25 cellular contexts compared by ENCODE assay signal in genomic region chr17:7850118-7850504, GRCh38. TPM values are rescaled to one million over a fixed set of nuclear protein-coding genes. Genes with fewer than 3 reads are reported as not detected.
DNase-seq lines count a peak whose midpoint lies in the region; ATAC-seq and TF ChIP-seq lines count a peak whose summit lies in the region.
"Had no signal": no experiment of that assay in that cellular context is flagged by ENCODE, and none has a peak within 500 bp of the region (broad histone marks: within the 10 kb centered on the region; RNA-seq: fewer than 3 reads in every experiment).

No MANE protein-coding gene starts in this region.

- H3K79me2 ChIP-seq in Karpas-422 (ENCODE audit: low read length) = peaks cover 17% of the 10 kb centered on the region

- no peaks in the 10 kb centered on the region for H3K9me3 Mint-ChIP-seq in natural killer cell
- H3K9me3 Mint-ChIP-seq in natural killer cell treated with Interleukin-12 subunit alpha and Interleukin-12 subunit beta and Interleukin-15 and Interleukin-18, amount 100 ng/mL, for 72 hours = no peaks in the 10 kb centered on the region
- no peaks in the 10 kb centered on the region for H3K9me3 Mint-ChIP-seq in activated naive CD8-positive, alpha-beta T cell treated with anti-CD3 and anti-CD28 coated beads, Interleukin-2, amount 50 U/mL, for 24 hours
- H3K9me3 Mint-ChIP-seq: activated naive CD4-positive, alpha-beta T cell treated with anti-CD3 and anti-CD28 coated beads, Interleukin-2, amount 10 ng/mL, durations not matched to agents 7 days and 5 days; mesothelial cell of epicardium; nephron progenitor cell; T-helper 1 cell treated with Interleukin-12 subunit alpha and Interleukin-12 subunit beta and Interleukin-4 antibody, amounts not matched to agents 30 μg/mL and 1 μg/mL, for 36 hours had no signal

- peaks cover 17% of the 10 kb centered on the region; the same call in 1 of the 2 replicates for H3K36me3 ChIP-seq in Karpas-422 (ENCODE audit: insufficient read depth, low read length)
- H3K36me3 ChIP-seq in stomach smooth muscle (ENCODE audit: control insufficient read depth in 2 of 2, insufficient read depth in 2 of 2, low read length in 2 of 2) = peaks cover 37 to 52% of the 10 kb centered on the region in 2 donors

- H2AFZ ChIP-seq in Karpas-422 (ENCODE audit: low read length) = no peak overlapping the region

- H3K27ac ChIP-seq in Karpas-422 (ENCODE audit: low read length) = no peak overlapping the region
- H3K27ac ChIP-seq in stomach smooth muscle (ENCODE audit: low read length) = peak overlapping the region; percentile 6
- H3K27ac ChIP-seq: tibial nerve had no signal

- TF ChIP-seq CTCF in natural killer cell (IDR thresholded peaks at IDR 0.05) = no peak

- H3K4me3 ChIP-seq in Karpas-422 (ENCODE audit: low read length) (no peak overlapping the region), stomach smooth muscle (ENCODE audit: low read length in 2 of 2) (no peak overlapping the region)
- H3K4me3 ChIP-seq: dorsolateral prefrontal cortex, K562, tibial nerve had no signal

- H3K4me1 ChIP-seq in Karpas-422 (ENCODE audit: low read length) = peaks cover 40% of the 10 kb centered on the region
- H3K4me1 ChIP-seq in stomach smooth muscle (ENCODE audit: control insufficient read depth, insufficient read depth, low read length) = peaks cover 22% of the 10 kb centered on the region

- H3K9me3 ChIP-seq in Karpas-422 (ENCODE audit: low read length) (no peaks in the 10 kb centered on the region), stomach smooth muscle (ENCODE audit: control insufficient read depth in 2 of 2, low read length in 2 of 2) (no peaks in the 10 kb centered on the region)
- H3K9me3 ChIP-seq: tibial nerve had no signal

- H3K9me2 ChIP-seq in Karpas-422 (replicated peaks; ENCODE audit: insufficient read depth, low read length) = no peaks in the 10 kb centered on the region

- peaks cover 12 to 35% of the 10 kb centered on the region in 2 donors for H3K4me1 Mint-ChIP-seq in natural killer cell
- peaks cover 16 to 27% of the 10 kb centered on the region in 2 donors for H3K4me1 Mint-ChIP-seq in natural killer cell treated with Interleukin-12 subunit alpha and Interleukin-12 subunit beta and Interleukin-15 and Interleukin-18, amount 100 ng/mL, for 72 hours (ENCODE audit: low read depth in 2 of 2)
- H3K4me1 Mint-ChIP-seq in activated naive CD8-positive, alpha-beta T cell treated with anti-CD3 and anti-CD28 coated beads, Interleukin-2, amount 50 U/mL, for 24 hours = peaks cover 54% of the 10 kb centered on the region

- DNase-seq in natural killer cell (no peak), Karpas-422 (no peak), NCI-H187 (lab: John Stamatoyannopoulos, UW) (no peak), left colon (no peak), NCI-H1694 (lab: John Stamatoyannopoulos, UW) (no peak)
- DNase-seq in natural killer cell treated with Interleukin-12 subunit alpha and Interleukin-12 subunit beta and Interleukin-15 and Interleukin-18, amount 100 ng/mL, for 72 hours (ENCODE audit: low spot score) = no peak
- DNase-seq in activated naive CD8-positive, alpha-beta T cell treated with anti-CD3 and anti-CD28 coated beads, Interleukin-2, amount 50 U/mL, for 24 hours = no peak
- DNase-seq: activated CD4-positive, alpha-beta T cell treated with anti-CD3 and anti-CD28 coated beads for 48 hours; activated CD8-positive, alpha-beta memory T cell treated with anti-CD3 and anti-CD28 coated beads, Interleukin-2, amount 50 U/mL, for 48 hours; activated naive CD4-positive, alpha-beta T cell treated with anti-CD3 and anti-CD28 coated beads, Interleukin-2, amount 10 ng/mL, durations not matched to agents 7 days and 5 days; cerebellar nuclear complex; dorsolateral prefrontal cortex; left ventricle myocardium superior; NCI-H1436; NCI-H510A; nephron progenitor cell; stimulated activated CD4-positive, alpha-beta T cell treated with anti-CD3 and anti-CD28 coated beads, Interleukin-4, amount 100 ng/mL, for 4 hours; stimulated activated naive CD8-positive, alpha-beta T cell treated with anti-CD3 and anti-CD28 coated beads, Interleukin-15, Interleukin-2, amounts not matched to agents 100 U/mL and 50 U/mL, for 24 hours had no signal

- peak overlapping the region; percentile 63 to 65 for H3K27ac Mint-ChIP-seq in natural killer cell
- H3K27ac Mint-ChIP-seq in natural killer cell treated with Interleukin-12 subunit alpha and Interleukin-12 subunit beta and Interleukin-15 and Interleukin-18, amount 100 ng/mL, for 72 hours = no peak overlapping the region
- H3K27ac Mint-ChIP-seq in activated naive CD8-positive, alpha-beta T cell treated with anti-CD3 and anti-CD28 coated beads, Interleukin-2, amount 50 U/mL, for 24 hours = peak overlapping the region; percentile 46
- H3K27ac Mint-ChIP-seq: mesothelial cell of epicardium; nephron progenitor cell; T-helper 1 cell treated with Interleukin-12 subunit alpha and Interleukin-12 subunit beta and Interleukin-4 antibody, amounts not matched to agents 30 μg/mL and 1 μg/mL, for 36 hours had no signal

- H3K36me3 Mint-ChIP-seq in natural killer cell = no peaks in the 10 kb centered on the region
- no peaks in the 10 kb centered on the region for H3K36me3 Mint-ChIP-seq in natural killer cell treated with Interleukin-12 subunit alpha and Interleukin-12 subunit beta and Interleukin-15 and Interleukin-18, amount 100 ng/mL, for 72 hours
- peaks cover 48% of the 10 kb centered on the region for H3K36me3 Mint-ChIP-seq in activated naive CD8-positive, alpha-beta T cell treated with anti-CD3 and anti-CD28 coated beads, Interleukin-2, amount 50 U/mL, for 24 hours (ENCODE audit: low read depth)

- peaks cover 6% of the 10 kb centered on the region; the same call in 1 of the 2 replicates for H4K20me1 ChIP-seq in Karpas-422 (ENCODE audit: insufficient read depth, low read depth, low read length)

- ATAC-seq in natural killer cell (no peak), left colon (no peak)
- ATAC-seq in natural killer cell treated with Interleukin-12 subunit alpha and Interleukin-12 subunit beta and Interleukin-15 and Interleukin-18, amount 100 ng/mL, for 72 hours = no peak
- ATAC-seq in activated naive CD8-positive, alpha-beta T cell treated with anti-CD3 and anti-CD28 coated beads, Interleukin-2, amount 50 U/mL, for 24 hours = no peak
- ATAC-seq: K562; left ventricle myocardium superior; right cardiac atrium; stimulated activated naive CD8-positive, alpha-beta T cell treated with anti-CD3 and anti-CD28 coated beads, Interleukin-15, Interleukin-2, amounts not matched to agents 100 U/mL and 50 U/mL, for 24 hours had no signal

- peak overlapping the region; percentile 49 for H3K4me3 Mint-ChIP-seq in natural killer cell
- no peak overlapping the region for H3K4me3 Mint-ChIP-seq in natural killer cell treated with Interleukin-12 subunit alpha and Interleukin-12 subunit beta and Interleukin-15 and Interleukin-18, amount 100 ng/mL, for 72 hours
- H3K4me3 Mint-ChIP-seq in activated naive CD8-positive, alpha-beta T cell treated with anti-CD3 and anti-CD28 coated beads, Interleukin-2, amount 50 U/mL, for 24 hours = peak overlapping the region; percentile 43
- H3K4me3 Mint-ChIP-seq: mesothelial cell of epicardium, nephron progenitor cell had no signal

- H3K4me2 ChIP-seq in Karpas-422 (ENCODE audit: low read depth, low read length, poor library complexity, severe bottlenecking) = peak overlapping the region; percentile 81

- intact Hi-C loops in natural killer cell (cut with micrococcal nuclease) (loop anchor here (10.0 kb wide), 1 partner anchor 105 kb away; no protein-coding TSS in a partner anchor), left colon (cut with DNase I, micrococcal nuclease) (loop anchor here in 1 of 2 donors (5.0 kb wide), 1 partner anchor 108 kb away; no protein-coding TSS in a partner anchor)

- no peaks in the 10 kb centered on the region for H3K27me3 Mint-ChIP-seq in natural killer cell (ENCODE audit: low read depth in 2 of 2)
- no peaks in the 10 kb centered on the region for H3K27me3 Mint-ChIP-seq in natural killer cell treated with Interleukin-12 subunit alpha and Interleukin-12 subunit beta and Interleukin-15 and Interleukin-18, amount 100 ng/mL, for 72 hours
- H3K27me3 Mint-ChIP-seq in activated naive CD8-positive, alpha-beta T cell treated with anti-CD3 and anti-CD28 coated beads, Interleukin-2, amount 50 U/mL, for 24 hours = no peaks in the 10 kb centered on the region
- H3K27me3 Mint-ChIP-seq: activated naive CD4-positive, alpha-beta T cell treated with anti-CD3 and anti-CD28 coated beads, Interleukin-2, amount 10 ng/mL, durations not matched to agents 7 days and 5 days had no signal

- H3K27me3 ChIP-seq in Karpas-422 (ENCODE audit: low read length) = no peaks in the 10 kb centered on the region
- H3K27me3 ChIP-seq in stomach smooth muscle (ENCODE audit: control insufficient read depth in 1 of 2, insufficient read depth in 2 of 2, low read length in 2 of 2) = no peaks in the 10 kb centered on the region
- H3K27me3 ChIP-seq: dorsolateral prefrontal cortex, tibial nerve had no signal

- H3K9ac ChIP-seq in Karpas-422 (ENCODE audit: low read length) (peak overlapping the region; percentile 66; the same call in 1 of the 2 replicates), stomach smooth muscle (ENCODE audit: low read length in 2 of 2) (no peak overlapping the region)

RNA-seq across cellular contexts. Expression of gene TMEM88, which starts 4.8 kb away (rescaled TPM):
- total RNA-seq in natural killer cell (10 to 100 TPM; 12.7 to 45.5 (median 27.6) TPM), left colon (1 to 10 TPM; 3.8 to 6.1 TPM)
- total RNA-seq in natural killer cell treated with Interleukin-12 subunit alpha and Interleukin-12 subunit beta and Interleukin-15 and Interleukin-18, amount 100 ng/mL, for 72 hours = 1 to 10 TPM; 2.4 to 2.7 TPM
- total RNA-seq in Karpas-422 (2014; rRNA removed; shearing (Covaris generic); ENCODE audit: low replicate concordance) = 0.69 and 1.4 TPM in 2 replicates
- total RNA-seq: RPMI7951 had no signal

RNA-seq across cellular contexts. Expression of gene NAA38, which starts 7.2 kb away (rescaled TPM):
- 10 to 100 TPM; 35.9 to 40.3 (median 37.3) TPM for total RNA-seq in natural killer cell
- 100 to 1,000 TPM in 1 of 2 donors, 10 to 100 TPM in 1; 54.1 to 105 TPM for total RNA-seq in natural killer cell treated with Interleukin-12 subunit alpha and Interleukin-12 subunit beta and Interleukin-15 and Interleukin-18, amount 100 ng/mL, for 72 hours
- 313 and 321 TPM in 2 replicates for total RNA-seq in Karpas-422 (2014; rRNA removed; shearing (Covaris generic); ENCODE audit: low replicate concordance)
- 10 to 100 TPM; 49.7 to 83.0 TPM for total RNA-seq in left colon

RNA-seq across cellular contexts. Expression of gene CYB5D1, which starts 7.7 kb away (rescaled TPM):
- total RNA-seq in natural killer cell (10 to 100 TPM; 11.0 to 18.3 (median 11.5) TPM), left colon (1 to 10 TPM; 8.3 to 9.0 TPM)
- total RNA-seq in natural killer cell treated with Interleukin-12 subunit alpha and Interleukin-12 subunit beta and Interleukin-15 and Interleukin-18, amount 100 ng/mL, for 72 hours = 10 to 100 TPM; 11.3 to 12.9 TPM
- 8.5 and 10.9 TPM in 2 replicates for total RNA-seq in Karpas-422 (2014; rRNA removed; shearing (Covaris generic); ENCODE audit: low replicate concordance)

RNA-seq across cellular contexts. Expression of gene KDM6B, which starts 16.1 kb away (rescaled TPM):
- 100 to 1,000 TPM; 104 to 165 (median 149) TPM for total RNA-seq in natural killer cell
- total RNA-seq in natural killer cell treated with Interleukin-12 subunit alpha and Interleukin-12 subunit beta and Interleukin-15 and Interleukin-18, amount 100 ng/mL, for 72 hours = 10 to 100 TPM; 52.0 to 67.6 TPM
- 11.9 and 34.6 TPM in 2 replicates for total RNA-seq in Karpas-422 (2014; rRNA removed; shearing (Covaris generic); ENCODE audit: low replicate concordance)
- total RNA-seq in left colon = 10 to 100 TPM; 49.5 to 50.4 TPM

RNA-seq across cellular contexts. Expression of gene CHD3, which starts 38.5 kb away (rescaled TPM):
- total RNA-seq in natural killer cell (100 to 1,000 TPM; 215 to 275 (median 218) TPM), left colon (10 to 100 TPM; 51.3 to 51.9 TPM)
- 100 to 1,000 TPM; 106 to 192 TPM for total RNA-seq in natural killer cell treated with Interleukin-12 subunit alpha and Interleukin-12 subunit beta and Interleukin-15 and Interleukin-18, amount 100 ng/mL, for 72 hours
- total RNA-seq in Karpas-422 (2014; rRNA removed; shearing (Covaris generic); ENCODE audit: low replicate concordance) = 191 and 346 TPM in 2 replicates

Comparison
In these comparisons a context has a peak if more than half of its experiments do, and no peak if none do; other contexts are left out.
1. H3K27ac Mint-ChIP-seq: peak in natural killer cell (2 of 2) and activated naive CD8-positive, alpha-beta T cell treated with anti-CD3 and anti-CD28 coated beads, Interleukin-2, amount 50 U/mL, for 24 hours (single experiment); none in natural killer cell treated with Interleukin-12 subunit alpha and Interleukin-12 subunit beta and Interleukin-15 and Interleukin-18, amount 100 ng/mL, for 72 hours (0 of 2).